8 cellular contexts compared by ENCODE assay signal in the genomic region with DNA sequence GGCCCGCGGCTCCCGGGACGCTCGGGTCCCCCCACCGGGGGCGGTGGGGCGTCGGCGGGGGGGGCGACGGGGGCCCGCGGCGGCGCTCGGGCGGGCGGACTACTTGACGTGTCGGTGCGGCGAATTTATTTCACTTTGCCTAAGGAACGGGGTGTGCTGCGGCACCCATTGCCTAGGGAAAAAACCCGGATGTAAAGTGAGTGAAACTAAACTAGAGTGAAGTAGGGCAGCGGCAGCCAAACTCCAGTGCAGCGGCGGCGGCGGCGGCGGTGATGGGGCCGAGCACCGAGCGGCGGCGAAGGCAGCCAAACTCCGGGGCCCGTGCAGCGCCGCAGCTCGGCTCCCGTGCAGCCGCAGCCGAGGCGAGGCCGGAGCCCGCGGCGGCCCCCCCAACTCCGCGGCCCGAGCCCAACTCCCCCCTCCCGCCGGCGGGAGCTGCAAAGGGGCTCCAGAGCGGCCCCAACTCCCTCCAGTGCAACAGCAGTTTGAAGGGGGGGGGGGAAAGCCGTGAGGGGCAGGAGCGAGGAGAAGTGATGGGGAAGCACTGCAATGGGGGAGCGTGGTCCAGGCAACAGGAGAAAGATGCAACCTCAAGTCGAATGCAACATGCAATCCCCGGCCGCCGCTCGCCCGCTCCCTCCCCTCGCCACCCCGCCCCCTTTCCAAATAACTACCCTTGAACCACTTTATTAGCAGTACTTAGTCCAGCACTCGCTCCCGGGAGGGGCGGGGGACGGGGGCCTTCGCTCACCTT. TPM values are rescaled to one million over a fixed set of nuclear protein-coding genes. Genes with fewer than 3 reads are reported as not detected.
DNase-seq lines count a peak whose midpoint lies in the region; FAIRE-seq and TF ChIP-seq lines count a peak whose summit lies in the region.

No MANE protein-coding gene starts in this region.

- no peaks in the 10 kb centered on the region for H3K27me3 ChIP-seq in endothelial cell of umbilical vein (ENCODE audit: control insufficient read depth in 2 of 2, insufficient read depth in 2 of 2, low read length in 2 of 2)
- H3K27me3 ChIP-seq in mononuclear cell (ENCODE audit: insufficient read depth, low read length), result no peaks in the 10 kb centered on the region

- no peaks in the 10 kb centered on the region for H3K9me1 ChIP-seq in endothelial cell of umbilical vein (replicated peaks; ENCODE audit: control insufficient read depth, extremely low read depth, insufficient read depth, low read length)

- DNase-seq in COLO668 (lab: John Stamatoyannopoulos, UW; ENCODE audit: unreplicated experiment), result peak; percentile 93
- DNase-seq in GM20000 (ENCODE audit: low spot score), result peak; percentile 62
- peak; percentile 84 for DNase-seq in HT-29 (ENCODE audit: low spot score)
- DNase-seq in NOMO-1 treated with dmso at 0.1 percent for 144 hours (lab: John Stamatoyannopoulos, UW; ENCODE audit: unreplicated experiment), result peak; percentile 67
- DNase-seq in activated CD8-positive, alpha-beta memory T cell treated with anti-CD3 and anti-CD28 coated beads, Interleukin-2, amount 50 U/mL, for 4 hours, result peak; percentile 69
- peak; percentile 78 for DNase-seq in endothelial cell of umbilical vein (ENCODE audit: low read depth, low spot score)
- DNase-seq in stimulated activated CD8-positive, alpha-beta memory T cell treated with anti-CD3 and anti-CD28 coated beads, Interleukin-2, amount 100 ng/mL, for 48 hours (ENCODE audit: low read depth in 2 of 2), result peak; percentile 50 to 60

- TF ChIP-seq CTCF in GM20000 (IDR thresholded peaks at IDR 0.05; ENCODE audit: extremely low read depth, missing control alignments) (no peak), endothelial cell of umbilical vein (IDR thresholded peaks at IDR 0.05; ENCODE audit: extremely low read depth in 1 of 2, insufficient read depth in 1 of 2, low read depth in 1 of 2, low read length in 2 of 2) (no peak)

- peak overlapping the region; percentile 72 for H2AFZ ChIP-seq in endothelial cell of umbilical vein (ENCODE audit: low read depth, low read length)

- intact Hi-C loops in endothelial cell of umbilical vein (cut with micrococcal nuclease), result loop anchor here (1.0 to 5.0 kb wide), 5 partner anchors 115 to 1090 kb away; a partner anchor contains a TSS

- FAIRE-seq in endothelial cell of umbilical vein (lab: Jason Lieb, UNC), result peak; percentile 79

- H3K9ac ChIP-seq in endothelial cell of umbilical vein (replicated peaks; ENCODE audit: extremely low read depth, insufficient read depth, low read length), result peak overlapping the region; percentile 86

- H3K4me3 ChIP-seq in endothelial cell of umbilical vein (replicated peaks in 1 of 3; ENCODE audit: insufficient read depth in 1 of 3, low read depth in 1 of 3, low read length in 3 of 3), result peak overlapping the region; percentile 87 to 95 (median 92)
- H3K4me3 ChIP-seq in mononuclear cell (ENCODE audit: low read length), result peak overlapping the region; percentile 66

- BruUV-seq in endothelial cell of umbilical vein (replicated peaks; lab: Mats Ljungman, UMichigan), result no TSS peak

- H3K9me3 ChIP-seq in endothelial cell of umbilical vein (replicated peaks; ENCODE audit: control insufficient read depth, insufficient read depth, low read length) (no peaks in the 10 kb centered on the region), mononuclear cell (ENCODE audit: low read depth, low read length) (no peaks in the 10 kb centered on the region)

- dilution Hi-C loops in endothelial cell of umbilical vein (cut with MboI; ENCODE audit: extremely low pct_ligation_motif_present, low sequenced_read_pairs), result no loop called here

- no peaks in the 10 kb centered on the region for H3K36me3 ChIP-seq in endothelial cell of umbilical vein (ENCODE audit: control insufficient read depth in 2 of 2, extremely low read depth in 1 of 2, insufficient read depth in 2 of 2, low read length in 2 of 2)

- peaks cover 3% of the 10 kb centered on the region for H4K20me1 ChIP-seq in endothelial cell of umbilical vein (replicated peaks; ENCODE audit: control insufficient read depth, extremely low read depth, insufficient read depth, low read length)

- POLR2A ChIA-PET in endothelial cell of umbilical vein (lab: Charles Lee), result interaction anchor here (0.7 kb wide), 1 partner anchor 231 kb away, joined by 3 read pairs; no protein-coding TSS in a partner anchor

- CTCF ChIA-PET in endothelial cell of umbilical vein (lab: Charles Lee), result interaction anchor here (1.0 kb wide), 1 partner anchor 118 kb away, joined by 4 read pairs; no protein-coding TSS in a partner anchor

- H3K27ac ChIP-seq in endothelial cell of umbilical vein (ENCODE audit: insufficient read depth, low read depth, low read length), result peak overlapping the region; percentile 20

- H3K4me2 ChIP-seq in endothelial cell of umbilical vein (ENCODE audit: insufficient read depth, low read length), result peak overlapping the region; percentile 94

- peak; percentile 20 for TF ChIP-seq POLR2A in endothelial cell of umbilical vein (IDR thresholded peaks at IDR 0.05; ENCODE audit: low read depth, low read length)

- H3K4me1 ChIP-seq in endothelial cell of umbilical vein (ENCODE audit: control insufficient read depth, extremely low read depth, insufficient read depth, low read length) (peaks cover 14% of the 10 kb centered on the region), mononuclear cell (ENCODE audit: insufficient read depth, low read length) (peaks cover 30% of the 10 kb centered on the region)

- H3K79me2 ChIP-seq in endothelial cell of umbilical vein (ENCODE audit: control insufficient read depth, insufficient read depth, low read length), result peaks cover 13% of the 10 kb centered on the region

TF ChIP-seq in endothelial cell of umbilical vein, 7 proteins besides CTCF, POLR2A, EP300 and RAD21:
- TF ChIP-seq FOS (IDR thresholded peaks at IDR 0.05; ENCODE audit: borderline replicate concordance, insufficient read depth, low read length) (no peak), JUN (IDR thresholded peaks at IDR 0.05; ENCODE audit: borderline replicate concordance, insufficient read depth, insufficient read length, low read depth) (no peak), EZH2 (IDR thresholded peaks at IDR 0.05; ENCODE audit: borderline replicate concordance, low read depth, low read length, severe bottlenecking) (no peak), MYC (IDR thresholded peaks at IDR 0.05; ENCODE audit: low read depth, low read length) (no peak), POLR2AphosphoS5 (IDR thresholded peaks at IDR 0.05; ENCODE audit: insufficient read depth, low read depth, low read length) (no peak), GATA2 (IDR thresholded peaks at IDR 0.05; ENCODE audit: insufficient read depth, insufficient read length, low read depth, low read length) (no peak)
- TF ChIP-seq, protein P1, sequence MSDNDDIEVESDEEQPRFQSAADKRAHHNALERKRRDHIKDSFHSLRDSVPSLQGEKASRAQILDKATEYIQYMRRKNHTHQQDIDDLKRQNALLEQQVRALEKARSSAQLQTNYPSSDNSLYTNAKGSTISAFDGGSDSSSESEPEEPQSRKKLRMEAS (IDR thresholded peaks at IDR 0.05; ENCODE audit: insufficient read depth, insufficient read length), result no peak

RNA-seq across cellular contexts. Expression of a gene that starts 0.6 kb away (rescaled TPM):
- total RNA-seq in HT-29 (2014; rRNA removed; shearing (Covaris generic)), result 2.5 and 5.9 TPM in 2 replicates
- total RNA-seq in endothelial cell of umbilical vein (26.9 and 30.5 TPM in 2 replicates), mononuclear cell (33.2 TPM)
- 11.9 and 14.1 TPM in 2 replicates for polyA plus RNA-seq in endothelial cell of umbilical vein
- 15.2 and 16.4 TPM in 2 replicates for polyA plus RNA-seq in endothelial cell of umbilical vein (2011; cell fraction: cytosol; rRNA removed)
- 65.5 and 66.9 TPM in 2 replicates for polyA plus RNA-seq in endothelial cell of umbilical vein (2011; cell fraction: nucleus; rRNA removed)
- 20.1 and 22.0 TPM in 2 replicates for polyA plus RNA-seq in endothelial cell of umbilical vein (2012)
- polyA minus RNA-seq in endothelial cell of umbilical vein, result 16.0 and 17.1 TPM in 2 replicates
- polyA minus RNA-seq in endothelial cell of umbilical vein (2011; cell fraction: cytosol; rRNA and poly(A)+ RNA removed), result 7.9 TPM
- 32.2 and 33.1 TPM in 2 replicates for polyA minus RNA-seq in endothelial cell of umbilical vein (2011; cell fraction: nucleus; rRNA and poly(A)+ RNA removed)

Comparison
In these comparisons a context has a peak if more than half of its experiments do, and no peak if none do; other contexts are left out.
1. Peak in every context shown above with its lines: DNase-seq, H3K4me3 ChIP-seq and H3K27ac ChIP-seq.